In genomic region chr11:125923012-125923579, GRCh38 we compare ENCODE assay signal across 7 cellular contexts. TPM values are rescaled to one million over a fixed set of nuclear protein-coding genes. Genes with fewer than 3 reads are reported as not detected.
DNase-seq lines count a peak whose midpoint lies in the region; ATAC-seq and TF ChIP-seq lines count a peak whose summit lies in the region.

No MANE protein-coding gene starts in this region.

- POLR2A ChIA-PET in activated CD4-positive, alpha-beta memory T cell treated with anti-CD3 and anti-CD28 coated beads for 36 hours (lab: Charles Lee) = no interaction called here

- peaks cover 18% of the 10 kb centered on the region for H3K27me3 Mint-ChIP-seq in activated CD4-positive, alpha-beta memory T cell treated with anti-CD3 and anti-CD28 coated beads for 36 hours

- H3K9me3 Mint-ChIP-seq in activated CD4-positive, alpha-beta memory T cell treated with anti-CD3 and anti-CD28 coated beads for 36 hours = no peaks in the 10 kb centered on the region

- H3K4me3 Mint-ChIP-seq in activated CD4-positive, alpha-beta memory T cell treated with anti-CD3 and anti-CD28 coated beads for 36 hours = no peak overlapping the region

- H3K4me1 Mint-ChIP-seq in activated CD4-positive, alpha-beta memory T cell treated with anti-CD3 and anti-CD28 coated beads for 36 hours (ENCODE audit: low read depth) = no peaks in the 10 kb centered on the region

- H3K4me3 ChIP-seq in GM12865 (ENCODE audit: low read depth, low read length) = no peak overlapping the region

- ATAC-seq in HG03457 (IDR thresholded peaks at IDR 0.05; ENCODE audit: unreplicated experiment) = peak; percentile 50

- TF ChIP-seq CTCF in GM12865 (IDR thresholded peaks at IDR 0.05; ENCODE audit: insufficient read depth, low read depth, low read length, missing control alignments) = peak; percentile 75

- CTCF ChIA-PET in activated CD4-positive, alpha-beta memory T cell treated with anti-CD3 and anti-CD28 coated beads for 36 hours (lab: Charles Lee) = interaction anchor here (0.7 to 4.1 kb wide), 7 partner anchors 13 to 274 kb away, joined by 3 to 47 read pairs (median 4); partner anchors contain the start of gene PUS3

- intact Hi-C loops in activated CD4-positive, alpha-beta memory T cell treated with anti-CD3 and anti-CD28 coated beads for 36 hours (cut with micrococcal nuclease) = loop anchor here (1.0 to 2.0 kb wide), 3 partner anchors 271 to 558 kb away; partner anchors contain the start of genes FAM118B and RPUSD4

- no peaks in the 10 kb centered on the region for H3K36me3 Mint-ChIP-seq in activated CD4-positive, alpha-beta memory T cell treated with anti-CD3 and anti-CD28 coated beads for 36 hours

- no peak overlapping the region for H3K27ac Mint-ChIP-seq in activated CD4-positive, alpha-beta memory T cell treated with anti-CD3 and anti-CD28 coated beads for 36 hours

- DNase-seq in GM12865 (ENCODE audit: low read depth) (peak; percentile 75), NCI-H526 (lab: John Stamatoyannopoulos, UW) (peak; percentile 82 to 96), epidermal melanocyte (ENCODE audit: insufficient read length, low spot score) (peak; percentile 58), middle frontal gyrus (ENCODE audit: extremely low spot score, low spot score) (peak; percentile 69)
- DNase-seq in activated CD4-positive, alpha-beta memory T cell treated with anti-CD3 and anti-CD28 coated beads for 36 hours = peak; percentile 69
- DNase-seq in stimulated activated naive CD4-positive, alpha-beta T cell treated with Interleukin-2 at 50 U/mL for 16 hours (lab: John Stamatoyannopoulos, UW) = peak; percentile 20

RNA-seq across cellular contexts. Expression of gene DDX25, which starts 18.8 kb away (rescaled TPM):
- not detected for total RNA-seq in activated CD4-positive, alpha-beta memory T cell treated with anti-CD3 and anti-CD28 coated beads for 36 hours

RNA-seq across cellular contexts. Expression of gene PUS3, which starts 20.1 kb away (rescaled TPM):
- total RNA-seq in activated CD4-positive, alpha-beta memory T cell treated with anti-CD3 and anti-CD28 coated beads for 36 hours = 10 to 100 TPM; 20.1 to 22.9 TPM

RNA-seq across cellular contexts. Expression of gene VSIG10L2, which starts 22.7 kb away (rescaled TPM):
- not detected for total RNA-seq in activated CD4-positive, alpha-beta memory T cell treated with anti-CD3 and anti-CD28 coated beads for 36 hours

RNA-seq across cellular contexts. Expression of gene HYLS1, which starts 35.6 kb away (rescaled TPM):
- 1 to 10 TPM; 8.2 to 8.3 TPM for total RNA-seq in activated CD4-positive, alpha-beta memory T cell treated with anti-CD3 and anti-CD28 coated beads for 36 hours

Comparison
In these comparisons a context has a peak if more than half of its experiments do, and no peak if none do; other contexts are left out.
1. DNase-seq: peak in every context shown above with its lines; median percentile 89 in NCI-H526; 75 in GM12865; 69 in activated CD4-positive, alpha-beta memory T cell treated with anti-CD3 and anti-CD28 coated beads for 36 hours; 69 in middle frontal gyrus; 58 in epidermal melanocyte; 20 in stimulated activated naive CD4-positive, alpha-beta T cell treated with Interleukin-2 at 50 U/mL for 16 hours.